ENCODE assay signal across 2 cellular contexts in genomic region chr10:58857251-58857650, GRCh38.
TF ChIP-seq lines count a peak whose summit lies in the region.

No MANE protein-coding gene starts in this region.

TF ChIP-seq in A549, 52 proteins besides CTCF, POLR2A, EP300 and RAD21:
- TF ChIP-seq NFE2L2 (conservative IDR thresholded peaks at IDR 0.05; ENCODE audit: low read length): no peak
- no peak for TF ChIP-seq MAZ (IDR thresholded peaks at IDR 0.05; ENCODE audit: borderline replicate concordance, low read depth, low read length)
- TF ChIP-seq SREBF2 (IDR thresholded peaks at IDR 0.05): no peak
- TF ChIP-seq RFX5 (IDR thresholded peaks at IDR 0.05): no peak
- no peak for TF ChIP-seq RARB (CRISPR knock-in tag; IDR thresholded peaks at IDR 0.05)
- no peak for TF ChIP-seq NPAS2 (CRISPR knock-in tag; IDR thresholded peaks at IDR 0.05; ENCODE audit: borderline replicate concordance)
- no peak for TF ChIP-seq HES2 (IDR thresholded peaks at IDR 0.05)

TF ChIP-seq in HCT116, 20 proteins besides CTCF, POLR2A, EP300 and RAD21:
- no peak for TF ChIP-seq SP1 (IDR thresholded peaks at IDR 0.05; ENCODE audit: low read depth)
- TF ChIP-seq ELF1 (IDR thresholded peaks at IDR 0.05; ENCODE audit: borderline replicate concordance, low read depth): no peak
- no peak for TF ChIP-seq SRF (IDR thresholded peaks at IDR 0.05; ENCODE audit: low read depth)
